ENCODE assay signal across 9 cellular contexts in the genomic region with DNA sequence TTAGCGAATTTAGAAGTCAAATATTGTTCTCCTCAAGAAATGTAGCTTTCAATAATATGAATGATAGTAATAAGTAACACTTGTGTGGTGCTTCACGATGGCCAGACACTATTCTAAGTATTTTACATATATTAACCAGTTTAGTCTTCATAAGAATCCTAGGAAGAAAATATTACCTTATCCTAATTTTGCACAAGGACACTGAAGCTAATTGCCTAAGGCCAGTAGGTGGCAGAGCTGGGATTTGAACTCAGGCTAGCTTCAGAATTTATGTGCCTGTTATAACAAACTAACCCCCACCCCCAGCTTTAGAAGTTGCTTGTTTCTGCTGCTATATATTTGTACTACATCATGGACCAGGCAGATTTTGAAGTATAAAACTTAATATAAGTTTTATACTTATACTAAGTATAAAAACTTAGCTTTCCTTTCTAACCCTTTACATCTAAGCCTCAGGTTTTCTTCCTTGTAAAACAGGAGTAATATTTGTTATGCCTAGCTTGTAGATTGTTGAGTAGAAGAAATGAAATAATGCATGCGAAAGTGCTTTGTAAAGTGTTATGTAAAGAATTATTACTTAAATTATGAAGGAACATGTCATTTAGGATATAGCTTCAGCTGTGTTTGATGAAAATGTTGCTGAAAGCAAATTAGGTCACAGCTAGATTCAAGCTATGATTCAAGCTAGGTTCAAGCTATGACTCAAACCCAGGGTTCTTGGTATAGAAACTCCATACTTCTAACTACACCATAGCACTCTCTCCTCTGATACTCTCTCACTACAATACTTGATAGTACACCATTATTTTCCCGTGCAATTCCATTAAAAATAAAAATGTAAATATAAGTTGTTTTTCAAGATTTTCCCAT. TPM values are rescaled to one million over a fixed set of nuclear protein-coding genes. Genes with fewer than 3 reads are reported as not detected.
DNase-seq lines count a peak whose midpoint lies in the region; ATAC-seq and TF ChIP-seq lines count a peak whose summit lies in the region.
"Had no signal": no experiment of that assay in that cellular context is flagged by ENCODE, and none has a peak within 500 bp of the region (broad histone marks: within the 10 kb centered on the region; RNA-seq: fewer than 3 reads in every experiment).

No MANE protein-coding gene starts in this region.

- WGBS in thyroid gland, 2 donors: 64 to 66% methylated on average over 4 of the region's 4 CpGs

- H3K4me1 ChIP-seq in HAP-1 (peaks cover 8% of the 10 kb centered on the region), SJCRH30 (no peaks in the 10 kb centered on the region), thyroid gland (peaks cover 11 to 28% of the 10 kb centered on the region in 2 donors)

- H3K27me3 ChIP-seq in CD4-positive, alpha-beta T cell (ENCODE audit: control insufficient read depth, insufficient read depth, low read length): no peaks in the 10 kb centered on the region
- H3K27me3 ChIP-seq in HAP-1 (ENCODE audit: low read depth) (no peaks in the 10 kb centered on the region), SJCRH30 (no peaks in the 10 kb centered on the region), thyroid gland (no peaks in the 10 kb centered on the region)

- H3K27ac Mint-ChIP-seq in CD4-positive, alpha-beta T cell: no peak overlapping the region

- CTCF ChIA-PET in CD4-positive, alpha-beta T cell (lab: Charles Lee): interaction anchor here (0.7 to 1.0 kb wide), 3 partner anchors 9 to 392 kb away, joined by 3 to 4 read pairs (median 3); no protein-coding TSS in a partner anchor

- H3K4me3 Mint-ChIP-seq in CD4-positive, alpha-beta T cell: no peak overlapping the region

- no peak overlapping the region for H3K27ac ChIP-seq in CD4-positive, alpha-beta T cell (ENCODE audit: low read depth, low read length)
- no peak overlapping the region for H3K27ac ChIP-seq in SJCRH30
- peak overlapping the region; percentile 75 to 81 (median 78) for H3K27ac ChIP-seq in thyroid gland
- H3K27ac ChIP-seq: SJSA1 had no signal

- POLR2A ChIA-PET in CD4-positive, alpha-beta T cell (lab: Charles Lee): no interaction called here

- H3K36me3 ChIP-seq in HAP-1 (replicated peaks) (no peaks in the 10 kb centered on the region), SJCRH30 (no peaks in the 10 kb centered on the region), thyroid gland (no peaks in the 10 kb centered on the region)
- H3K36me3 ChIP-seq: SJSA1 had no signal

- H3K36me3 Mint-ChIP-seq in CD4-positive, alpha-beta T cell (ENCODE audit: low read depth): peaks cover 2% of the 10 kb centered on the region

- in situ Hi-C loops in HAP-1 (cut with MboI; ENCODE audit: low sequenced_read_pairs): no loop called here

- H3K9me3 ChIP-seq in CD4-positive, alpha-beta T cell (ENCODE audit: control insufficient read depth, low read length): no peaks in the 10 kb centered on the region
- H3K9me3 ChIP-seq in HAP-1: no peaks in the 10 kb centered on the region
- no peaks in the 10 kb centered on the region for H3K9me3 ChIP-seq in SJCRH30 (replicated peaks)
- no peaks in the 10 kb centered on the region for H3K9me3 ChIP-seq in thyroid gland

- peaks cover 10% of the 10 kb centered on the region for H3K4me1 Mint-ChIP-seq in CD4-positive, alpha-beta T cell (ENCODE audit: low read depth)

- peaks cover 24% of the 10 kb centered on the region for H3K27me3 Mint-ChIP-seq in CD4-positive, alpha-beta T cell

- no peak for ATAC-seq in CD4-positive, alpha-beta T cell (ENCODE audit: poor library complexity)
- ATAC-seq in HG03432 (IDR thresholded peaks at IDR 0.05; ENCODE audit: unreplicated experiment): no peak

- H3K4me3 ChIP-seq in HAP-1 (no peak overlapping the region), SJCRH30 (no peak overlapping the region), thyroid gland (replicated peaks in 1 of 3) (no peak overlapping the region)
- H3K4me3 ChIP-seq: SJSA1 had no signal

- no peaks in the 10 kb centered on the region for H3K9me3 Mint-ChIP-seq in CD4-positive, alpha-beta T cell

- TF ChIP-seq POLR2A in thyroid gland (IDR thresholded peaks at IDR 0.05): no peak

- no peak for DNase-seq in CD4-positive, alpha-beta T cell
- DNase-seq in HAP-1 (ENCODE audit: low spot score in 2 of 2) (peak; percentile 29 to 41), SJCRH30 (peak; percentile 27 to 63), fibroblast of the conjunctiva (ENCODE audit: low read depth) (peak; percentile 47), thyroid gland (peak; percentile 42 to 61), GDM1 (lab: John Stamatoyannopoulos, UW) (no peak)
- no peak for DNase-seq in activated CD4-positive, alpha-beta T cell treated with anti-CD3 and anti-CD28 coated beads, Interleukin-2, amount 50 U/mL, for 4 hours

- intact Hi-C loops in CD4-positive, alpha-beta T cell (cut with DNase I, micrococcal nuclease): loop anchor here (2.0 to 5.0 kb wide), 2 partner anchors 389 to 392 kb away; a partner anchor contains a TSS
- intact Hi-C loops in thyroid gland (cut with DNase I): no loop called here

- TF ChIP-seq CTCF in CD4-positive, alpha-beta T cell (IDR thresholded peaks at IDR 0.05): peak; percentile 54
- peak in 5 of 6 experiments; percentile 23 to 64 (median 60) for TF ChIP-seq CTCF in thyroid gland (IDR thresholded peaks at IDR 0.05)

RNA-seq across cellular contexts. Expression of a gene that starts 4.2 kb away (rescaled TPM):
- 1 to 10 TPM in 1 of 2 experiments, under 1 TPM in 1; 0.89 to 1.3 TPM for total RNA-seq in CD4-positive, alpha-beta T cell
- 1.5 and 1.6 TPM in 2 replicates for total RNA-seq in SJCRH30 (2014; rRNA removed; shearing (Covaris generic))
- total RNA-seq in thyroid gland: 10 to 100 TPM; 37.9 to 55.5 (median 46.2) TPM

Comparison
In these comparisons a context has a peak if more than half of its experiments do, and no peak if none do; other contexts are left out.
1. DNase-seq: peak in HAP-1 (2 of 2), SJCRH30 (2 of 2), fibroblast of the conjunctiva (single experiment) and thyroid gland (2 of 2); none in CD4-positive, alpha-beta T cell (0 of 10), GDM1 (single experiment) and activated CD4-positive, alpha-beta T cell treated with anti-CD3 and anti-CD28 coated beads, Interleukin-2, amount 50 U/mL, for 4 hours (0 of 2).
2. H3K27ac ChIP-seq: peak in thyroid gland (3 of 3); none in CD4-positive, alpha-beta T cell (single experiment) and SJCRH30 (single experiment).
3. RNA of a gene that starts 4.2 kb away (total RNA-seq): 37.9 to 55.5 TPM in thyroid gland; 1.5 to 1.6 TPM in SJCRH30 and 0.89 to 1.3 TPM in CD4-positive, alpha-beta T cell; every median in the first group is over 10 times any median in the second.